Comparison of ENCODE assay signal across 8 cellular contexts in the genomic region with DNA sequence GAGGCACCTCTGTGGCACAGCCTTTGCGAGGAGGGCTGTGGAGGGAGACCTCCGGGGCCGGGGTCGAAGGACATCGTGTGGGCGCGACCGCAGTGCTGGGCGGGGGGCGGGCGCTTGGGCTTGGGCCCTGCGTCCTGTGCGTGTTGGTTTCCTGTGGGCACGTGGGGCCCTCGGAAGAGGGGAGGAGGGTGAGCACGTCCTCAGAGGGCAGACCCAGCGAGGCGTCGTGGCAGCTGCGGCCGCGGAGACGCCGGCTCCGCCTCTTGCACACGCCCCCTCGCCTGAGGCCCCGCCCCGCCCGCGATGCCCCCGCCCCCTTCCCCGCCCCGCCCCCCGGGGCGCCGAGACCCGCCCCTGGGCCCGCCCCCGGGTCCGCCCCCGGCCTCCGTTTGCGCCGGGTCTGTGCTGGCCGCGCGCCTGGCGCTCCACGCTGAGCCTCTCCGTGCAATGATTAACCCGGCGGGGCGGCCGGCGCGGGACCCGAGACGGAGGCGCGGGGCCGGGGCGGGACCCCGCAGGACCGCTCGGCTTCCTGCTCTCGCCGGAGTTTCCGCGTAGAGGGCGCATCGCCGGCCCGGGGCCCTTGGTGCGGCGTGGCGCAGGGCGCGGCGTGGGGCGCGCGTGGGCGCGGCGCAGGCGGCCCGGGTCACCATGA. TPM values are rescaled to one million over a fixed set of nuclear protein-coding genes. Genes with fewer than 3 reads are reported as not detected.
A peak's percentile ranks its signal among the peaks of the same experiment; 100 is the strongest.
DNase-seq lines count a peak whose midpoint lies in the region; ATAC-seq and TF ChIP-seq lines count a peak whose summit lies in the region.

A gene with protein sequence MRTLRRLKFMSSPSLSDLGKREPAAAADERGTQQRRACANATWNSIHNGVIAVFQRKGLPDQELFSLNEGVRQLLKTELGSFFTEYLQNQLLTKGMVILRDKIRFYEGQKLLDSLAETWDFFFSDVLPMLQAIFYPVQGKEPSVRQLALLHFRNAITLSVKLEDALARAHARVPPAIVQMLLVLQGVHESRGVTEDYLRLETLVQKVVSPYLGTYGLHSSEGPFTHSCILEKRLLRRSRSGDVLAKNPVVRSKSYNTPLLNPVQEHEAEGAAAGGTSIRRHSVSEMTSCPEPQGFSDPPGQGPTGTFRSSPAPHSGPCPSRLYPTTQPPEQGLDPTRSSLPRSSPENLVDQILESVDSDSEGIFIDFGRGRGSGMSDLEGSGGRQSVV (plus strand): TSS at position 381 of the 655 bp plus-strand sequence. CDS start 271 bp downstream, at position 652.

- H3K4me3 ChIP-seq in CD8-positive, alpha-beta memory T cell (ENCODE audit: low read length), result peak within 1 kb of the TSS; percentile 63
- H3K4me3 ChIP-seq in HUES64 (ENCODE audit: low read length), result peak within 1 kb of the TSS; percentile 73
- H3K4me3 ChIP-seq in rectal smooth muscle tissue (ENCODE audit: low read length), result peak within 1 kb of the TSS; percentile 65
- H3K4me3 ChIP-seq in uterus, result peak within 1 kb of the TSS; percentile 5 to 61

- intact Hi-C loops in left cardiac atrium (cut with DNase I), result no loop called here
- intact Hi-C loops in uterus (cut with DNase I; ENCODE audit: low total_unique reads), result no loop called here

- peak within 1 kb of the TSS; percentile 54 for H3K27ac ChIP-seq in CD8-positive, alpha-beta memory T cell (ENCODE audit: low read depth, low read length)
- H3K27ac ChIP-seq in HUES64 (ENCODE audit: low read depth, low read length) (no peak within 1 kb of the TSS), rectal smooth muscle tissue (ENCODE audit: low read depth, low read length) (no peak within 1 kb of the TSS), uterus (peak within 1 kb of the TSS; percentile 57 to 62)

- H3K4me3 Mint-ChIP-seq in CD8-positive, alpha-beta memory T cell, result peak within 1 kb of the TSS; percentile 82 to 91 (median 85)
- peak within 1 kb of the TSS; percentile 76 to 81 (median 78) for H3K4me3 Mint-ChIP-seq in T-cell
- peak within 1 kb of the TSS; percentile 75 for H3K4me3 Mint-ChIP-seq in activated naive CD8-positive, alpha-beta T cell treated with anti-CD3 and anti-CD28 coated beads, Interleukin-2, amount 50 U/mL, for 24 hours

- DNase-seq in CD8-positive, alpha-beta memory T cell, result peak; percentile 75 to 93 (median 78)
- DNase-seq in GM20000 (ENCODE audit: low spot score) (peak; percentile 95), T-cell (peak; percentile 63 to 86 (median 78)), left cardiac atrium (peak; percentile 86), uterus (peak; percentile 69 to 71)
- peak; percentile 79 for DNase-seq in activated naive CD8-positive, alpha-beta T cell treated with anti-CD3 and anti-CD28 coated beads, Interleukin-2, amount 50 U/mL, for 24 hours

- ATAC-seq in T-cell (replicated peaks in 1 of 4), result peak; percentile 91 to 93 (median 92)
- ATAC-seq in activated naive CD8-positive, alpha-beta T cell treated with anti-CD3 and anti-CD28 coated beads, Interleukin-2, amount 50 U/mL, for 24 hours, result peak; percentile 85
- ATAC-seq in left cardiac atrium, result peak; percentile 85 to 86

- TF ChIP-seq CTCF in GM20000 (IDR thresholded peaks at IDR 0.05; ENCODE audit: extremely low read depth, missing control alignments), result no peak
- no peak for TF ChIP-seq CTCF in uterus (IDR thresholded peaks at IDR 0.05)

- H3K27me3 Mint-ChIP-seq in CD8-positive, alpha-beta memory T cell, result no peaks in the 10 kb centered on the region
- H3K27me3 Mint-ChIP-seq in T-cell, result no peaks in the 10 kb centered on the region
- no peaks in the 10 kb centered on the region for H3K27me3 Mint-ChIP-seq in activated naive CD8-positive, alpha-beta T cell treated with anti-CD3 and anti-CD28 coated beads, Interleukin-2, amount 50 U/mL, for 24 hours

- H3K4me1 ChIP-seq in CD8-positive, alpha-beta memory T cell (ENCODE audit: insufficient read depth, low read length), result peaks cover 37% of the 10 kb centered on the region
- H3K4me1 ChIP-seq in HUES64 (ENCODE audit: insufficient read depth, low read length) (peaks cover 22% of the 10 kb centered on the region), rectal smooth muscle tissue (ENCODE audit: control insufficient read depth, insufficient read depth, low read length) (no peaks in the 10 kb centered on the region), uterus (peaks cover 4 to 12% of the 10 kb centered on the region in 2 donors)

- peak within 1 kb of the TSS; percentile 70 for H3K9ac ChIP-seq in HUES64 (ENCODE audit: low read depth, low read length)
- peak within 1 kb of the TSS; percentile 30 for H3K9ac ChIP-seq in rectal smooth muscle tissue (ENCODE audit: low read length)

- H3K9me3 Mint-ChIP-seq in CD8-positive, alpha-beta memory T cell, result no peaks in the 10 kb centered on the region
- no peaks in the 10 kb centered on the region for H3K9me3 Mint-ChIP-seq in T-cell
- H3K9me3 Mint-ChIP-seq in activated naive CD8-positive, alpha-beta T cell treated with anti-CD3 and anti-CD28 coated beads, Interleukin-2, amount 50 U/mL, for 24 hours, result no peaks in the 10 kb centered on the region

- H3K36me3 ChIP-seq in CD8-positive, alpha-beta memory T cell (ENCODE audit: insufficient read depth, low read length), result no peaks in the 10 kb centered on the region
- 0 out of 2 replicates have a peak, but pooled peaks cover 4% of the 10 kb centered on the region for H3K36me3 ChIP-seq in HUES64 (ENCODE audit: insufficient read depth, low read length)
- H3K36me3 ChIP-seq in rectal smooth muscle tissue (ENCODE audit: control insufficient read depth, insufficient read depth, low read length), result no peaks in the 10 kb centered on the region
- no peaks in the 10 kb centered on the region for H3K36me3 ChIP-seq in uterus

- WGBS in HUES64, result 2% methylated on average over 87 of the region's 88 CpGs

- CTCF ChIA-PET in CD8-positive, alpha-beta memory T cell (lab: Charles Lee), result no interaction called here
- CTCF ChIA-PET in T-cell (lab: Charles Lee), result no interaction called here

- H3K27ac Mint-ChIP-seq in CD8-positive, alpha-beta memory T cell, result peak within 1 kb of the TSS; percentile 57 to 91 (median 91)
- H3K27ac Mint-ChIP-seq in T-cell, result peak within 1 kb of the TSS; percentile 77 to 84
- peak within 1 kb of the TSS; percentile 46 for H3K27ac Mint-ChIP-seq in activated naive CD8-positive, alpha-beta T cell treated with anti-CD3 and anti-CD28 coated beads, Interleukin-2, amount 50 U/mL, for 24 hours

- no peak for TF ChIP-seq POLR2A in uterus (IDR thresholded peaks at IDR 0.05)

- H3K36me3 Mint-ChIP-seq in CD8-positive, alpha-beta memory T cell, result peaks cover 0 to 14% (median 2%) of the 10 kb centered on the region in 3 donors
- no peaks in the 10 kb centered on the region for H3K36me3 Mint-ChIP-seq in T-cell
- H3K36me3 Mint-ChIP-seq in activated naive CD8-positive, alpha-beta T cell treated with anti-CD3 and anti-CD28 coated beads, Interleukin-2, amount 50 U/mL, for 24 hours (ENCODE audit: low read depth), result no peaks in the 10 kb centered on the region

- H3K9me3 ChIP-seq in CD8-positive, alpha-beta memory T cell (ENCODE audit: low read length), result no peaks in the 10 kb centered on the region
- no peaks in the 10 kb centered on the region for H3K9me3 ChIP-seq in HUES64 (ENCODE audit: insufficient read depth, low read depth, low read length)
- H3K9me3 ChIP-seq in uterus, result no peaks in the 10 kb centered on the region

- peaks cover 38 to 60% (median 40%) of the 10 kb centered on the region in 3 donors for H3K4me1 Mint-ChIP-seq in CD8-positive, alpha-beta memory T cell
- peaks cover 15 to 40% (median 21%) of the 10 kb centered on the region in 3 donors for H3K4me1 Mint-ChIP-seq in T-cell
- H3K4me1 Mint-ChIP-seq in activated naive CD8-positive, alpha-beta T cell treated with anti-CD3 and anti-CD28 coated beads, Interleukin-2, amount 50 U/mL, for 24 hours, result peaks cover 26% of the 10 kb centered on the region

- POLR2A ChIA-PET in CD8-positive, alpha-beta memory T cell (lab: Charles Lee), result interaction anchor here (1.0 kb wide), 1 partner anchor 17 kb away, joined by 3 read pairs; no protein-coding TSS in a partner anchor
- POLR2A ChIA-PET in T-cell (lab: Charles Lee), result no interaction called here

- H3K27me3 ChIP-seq in CD8-positive, alpha-beta memory T cell (ENCODE audit: insufficient read depth, low read length, poor library complexity, severe bottlenecking), result no peaks in the 10 kb centered on the region
- H3K27me3 ChIP-seq in HUES64 (ENCODE audit: insufficient read depth, low read length) (peaks cover 36% of the 10 kb centered on the region), rectal smooth muscle tissue (ENCODE audit: control insufficient read depth, insufficient read depth, low read length) (peaks cover 5% of the 10 kb centered on the region), uterus (no peaks in the 10 kb centered on the region)

RNA-seq across cellular contexts. Expression of the gene that starts here (rescaled TPM):
- total RNA-seq in CD8-positive, alpha-beta memory T cell, result 10 to 100 TPM; 26.4 to 29.9 TPM
- polyA plus RNA-seq in CD8-positive, alpha-beta memory T cell, result 175 TPM
- 8.8 TPM for polyA plus RNA-seq in HUES64 (2013, experiment 1 of 2)
- 7.9 TPM for polyA plus RNA-seq in HUES64 (2013, experiment 2 of 2)
- total RNA-seq in T-cell (10 to 100 TPM; 37.0 to 64.0 (median 58.7) TPM), left cardiac atrium (10 to 100 TPM; 15.3 to 19.1 TPM), uterus (10 to 100 TPM in 2 of 4 donors, 1 to 10 TPM in 1, under 1 TPM in 1; 0.29 to 20.0 (median 10.8) TPM)

Comparison
In these comparisons a context has a peak if more than half of its experiments do, and no peak if none do; other contexts are left out.
1. H3K27ac ChIP-seq: peak in CD8-positive, alpha-beta memory T cell (single experiment) and uterus (2 of 2); none in HUES64 (single experiment) and rectal smooth muscle tissue (single experiment).
2. Peak in every context shown above with its lines, with median percentiles within 50 percentile points of each other: DNase-seq, H3K4me3 ChIP-seq, H3K27ac Mint-ChIP-seq, H3K4me3 Mint-ChIP-seq and ATAC-seq.